Comparison of ENCODE assay signal across 8 cellular contexts in genomic region chr7:127390817-127391590, GRCh38. TPM values are rescaled to one million over a fixed set of nuclear protein-coding genes. Genes with fewer than 3 reads are reported as not detected.
A peak's percentile ranks its signal among the peaks of the same experiment; 100 is the strongest.
DNase-seq lines count a peak whose midpoint lies in the region; ATAC-seq and TF ChIP-seq lines count a peak whose summit lies in the region.

No MANE protein-coding gene starts in this region.

- H3K27me3 ChIP-seq in cardiac muscle cell (peaks cover 13% of the 10 kb centered on the region), lower lobe of right lung (ENCODE audit: low read depth) (no peaks in the 10 kb centered on the region), upper lobe of right lung (no peaks in the 10 kb centered on the region)

- H3K4me3 ChIP-seq in cardiac muscle cell (peak overlapping the region; percentile 98), astrocyte of the cerebellum (ENCODE audit: low read depth, low read length) (peak overlapping the region; percentile 89), lower lobe of right lung (peak overlapping the region; percentile 98), upper lobe of right lung (peak overlapping the region; percentile 99)

- H3K4me1 ChIP-seq in cardiac muscle cell (ENCODE audit: low read depth) (peaks cover 8% of the 10 kb centered on the region), lower lobe of right lung (peaks cover 51% of the 10 kb centered on the region), upper lobe of right lung (peaks cover 25% of the 10 kb centered on the region)

- H3K36me3 ChIP-seq in cardiac muscle cell, result peaks cover 25% of the 10 kb centered on the region
- peaks cover 28% of the 10 kb centered on the region for H3K36me3 ChIP-seq in lower lobe of right lung
- peaks cover 44% of the 10 kb centered on the region for H3K36me3 ChIP-seq in upper lobe of right lung

- TF ChIP-seq CTCF in cardiac muscle cell (IDR thresholded peaks at IDR 0.05; ENCODE audit: low read depth, low read length) (no peak), astrocyte of the cerebellum (IDR thresholded peaks at IDR 0.05; ENCODE audit: low read depth, low read length, missing control alignments) (no peak), lower lobe of right lung (IDR thresholded peaks at IDR 0.05) (no peak), upper lobe of right lung (IDR thresholded peaks at IDR 0.05) (no peak)

- no peak for DNase-seq in cardiac muscle cell (ENCODE audit: low read depth in 1 of 2, low spot score in 1 of 2)
- DNase-seq in cardiac septum (ENCODE audit: low spot score), result no peak
- DNase-seq in astrocyte of the cerebellum (ENCODE audit: low read depth), result no peak
- DNase-seq in lower lobe of right lung, result no peak
- no peak for DNase-seq in upper lobe of right lung
- DNase-seq in NK-92 treated with Interleukin-12 subunit alpha and Interleukin-12 subunit beta, amount 100 ng/mL, for 24 hours (lab: John Stamatoyannopoulos, UW), result no peak
- no peak for DNase-seq in H4 (ENCODE audit: low spot score)
- no peak for DNase-seq in DMS53 (lab: John Stamatoyannopoulos, UW)

- no peak for ATAC-seq in lower lobe of right lung
- ATAC-seq in upper lobe of right lung, result no peak

- H3K9me3 ChIP-seq in cardiac muscle cell (ENCODE audit: low read depth) (no peaks in the 10 kb centered on the region), lower lobe of right lung (no peaks in the 10 kb centered on the region), upper lobe of right lung (no peaks in the 10 kb centered on the region)

- no peak overlapping the region for H3K27ac ChIP-seq in cardiac muscle cell
- H3K27ac ChIP-seq in lower lobe of right lung, result peak overlapping the region; percentile 99
- peak overlapping the region; percentile 98 for H3K27ac ChIP-seq in upper lobe of right lung

- in situ Hi-C loops in astrocyte of the cerebellum (cut with HindIII; ENCODE audit: low sequenced_read_pairs), result no loop called here

- intact Hi-C loops in cardiac septum (cut with DNase I) (loop anchor here (5.0 to 10.0 kb wide), 3 partner anchors 44 to 264 kb away; partner anchors contain the start of genes ARF5, GCC1 and SND1), lower lobe of right lung (cut with DNase I) (no loop called here), upper lobe of right lung (cut with DNase I) (no loop called here)

RNA-seq across cellular contexts. Expression of gene ZNF800, which starts 1.5 kb away (rescaled TPM):
- total RNA-seq in cardiac muscle cell (20.3 and 22.5 TPM in 2 replicates), cardiac septum (26.3 TPM), lower lobe of right lung (36.6 TPM), upper lobe of right lung (34.9 TPM)
- 13.7 and 20.7 TPM in 2 replicates for polyA plus RNA-seq in cardiac muscle cell
- 8.5 and 9.3 TPM in 2 replicates for total RNA-seq in H4 (2014; rRNA removed; shearing (Covaris generic))
